Comparison of ENCODE assay signal across 12 cellular contexts in genomic region chr1:3452866-3453175, GRCh38. TPM values are rescaled to one million over a fixed set of nuclear protein-coding genes. Genes with fewer than 3 reads are reported as not detected.
DNase-seq lines count a peak whose midpoint lies in the region; ATAC-seq and TF ChIP-seq lines count a peak whose summit lies in the region.
"Had no signal": no experiment of that assay in that cellular context is flagged by ENCODE, and none has a peak within 500 bp of the region (broad histone marks: within the 10 kb centered on the region; RNA-seq: fewer than 3 reads in every experiment).

No MANE protein-coding gene starts in this region.

- H3K27me3 ChIP-seq in WERI-Rb-1 (ENCODE audit: insufficient read depth, low read depth, severe bottlenecking): no peaks in the 10 kb centered on the region
- H3K27me3 ChIP-seq in mucosa of rectum (ENCODE audit: control insufficient read depth in 2 of 2, insufficient read depth in 2 of 2, low read length in 2 of 2): peaks cover 0 to 2% of the 10 kb centered on the region in 2 donors
- H3K27me3 ChIP-seq in PC-3 (ENCODE audit: low read length): peaks cover 22% of the 10 kb centered on the region; the same call in 1 of the 2 replicates

- no TSS peak for BruUV-seq in PC-3 (replicated peaks; lab: Mats Ljungman, UMichigan)

- H3K4me1 Mint-ChIP-seq in stimulated activated memory B cell treated with anti-CD40 and anti-IgM and Interleukin-4, amounts not matched to agents 10 μg/mL and 1 μg/mL and 100 μg/mL, for 72 hours: peaks cover 6% of the 10 kb centered on the region

- CTCF ChIA-PET in HEK293 (lab: Yijun Ruan, JAX) (interaction anchor here (0.5 to 2.8 kb wide), 41 partner anchors 9 to 631 kb away, joined by 3 to 67 read pairs (median 5); partner anchors contain the start of gene TP73), PC-3 (lab: Charles Lee) (interaction anchor here (0.5 to 1.8 kb wide), 22 partner anchors 9 to 1138 kb away, joined by 3 to 31 read pairs (median 6); no protein-coding TSS in a partner anchor)

- H3K27ac Mint-ChIP-seq in stimulated activated memory B cell treated with anti-CD40 and anti-IgM and Interleukin-4, amounts not matched to agents 10 μg/mL and 1 μg/mL and 100 μg/mL, for 72 hours: peak overlapping the region; percentile 44

- no peak for TF ChIP-seq CTCF in HEK293 (tag by site-specific recombination; IDR thresholded peaks at IDR 0.05)
- no peak for TF ChIP-seq CTCF in WERI-Rb-1 (IDR thresholded peaks at IDR 0.05; ENCODE audit: low read depth, low read length)
- no peak for TF ChIP-seq CTCF in PC-3 (conservative IDR thresholded peaks at IDR 0.05; ENCODE audit: low read depth, low read length)

- no peak overlapping the region for H3K4me2 ChIP-seq in PC-3 (ENCODE audit: low read length)
- H3K4me2 ChIP-seq: SK-N-SH had no signal

- H3K27me3 Mint-ChIP-seq in stimulated activated memory B cell treated with anti-CD40 and anti-IgM and Interleukin-4, amounts not matched to agents 10 μg/mL and 1 μg/mL and 100 μg/mL, for 72 hours: peaks cover 58% of the 10 kb centered on the region

- no peaks in the 10 kb centered on the region for H3K9me2 ChIP-seq in PC-3 (replicated peaks; ENCODE audit: low read length)
- H3K9me2 ChIP-seq: SK-N-SH had no signal

- peaks cover 12% of the 10 kb centered on the region for H3K79me2 ChIP-seq in PC-3 (ENCODE audit: low read length)

- H3F3A ChIP-seq in PC-3 (ENCODE audit: low read length, unreplicated experiment): no peaks in the 10 kb centered on the region

- H2AFZ ChIP-seq in PC-3 (ENCODE audit: low read length): no peak overlapping the region

- no peaks in the 10 kb centered on the region for H3K36me3 ChIP-seq in HEK293 (ENCODE audit: control insufficient read depth in 2 of 2, insufficient read depth in 1 of 2, low read length in 2 of 2)
- H3K36me3 ChIP-seq in WERI-Rb-1: no peaks in the 10 kb centered on the region
- no peaks in the 10 kb centered on the region for H3K36me3 ChIP-seq in mucosa of rectum (ENCODE audit: control insufficient read depth in 2 of 2, insufficient read depth in 2 of 2, low read length in 2 of 2)
- H3K36me3 ChIP-seq in PC-3 (ENCODE audit: low read depth, low read length): no peaks in the 10 kb centered on the region

- H3K9ac ChIP-seq in mucosa of rectum (ENCODE audit: low read depth in 1 of 2, low read length in 2 of 2) (peak overlapping the region; percentile 44 to 47), PC-3 (ENCODE audit: low read length) (no peak overlapping the region)
- H3K9ac ChIP-seq: SK-N-SH had no signal

- H3K4me1 ChIP-seq in HEK293 (ENCODE audit: control insufficient read depth, insufficient read depth, low read length): no peaks in the 10 kb centered on the region
- peaks cover 33 to 37% of the 10 kb centered on the region in 2 donors for H3K4me1 ChIP-seq in mucosa of rectum (ENCODE audit: control insufficient read depth in 2 of 2, insufficient read depth in 2 of 2, low read length in 2 of 2)
- peaks cover 16% of the 10 kb centered on the region for H3K4me1 ChIP-seq in PC-3 (ENCODE audit: insufficient read depth, low read length)

- intact Hi-C loops in PC-3 (cut with micrococcal nuclease): loop anchor here (1.0 kb wide), 3 partner anchors 31 to 271 kb away; no protein-coding TSS in a partner anchor

- H3K4me3 Mint-ChIP-seq in stimulated activated memory B cell treated with anti-CD40 and anti-IgM and Interleukin-4, amounts not matched to agents 10 μg/mL and 1 μg/mL and 100 μg/mL, for 72 hours: no peak overlapping the region

- H3K27ac ChIP-seq in HEK293 (ENCODE audit: extremely low read depth, low read depth, low read length) (no peak overlapping the region), WERI-Rb-1 (peak overlapping the region; percentile 14; the same call in 1 of the 2 replicates), mucosa of rectum (ENCODE audit: low read depth in 2 of 2, low read length in 2 of 2) (no peak overlapping the region), PC-3 (ENCODE audit: low read length) (no peak overlapping the region)

- H4K20me1 ChIP-seq in PC-3 (ENCODE audit: low read length): no peaks in the 10 kb centered on the region

- no peak for ATAC-seq in stimulated activated memory B cell treated with anti-CD40 and anti-IgM and Interleukin-4, amounts not matched to agents 10 μg/mL and 1 μg/mL and 100 μg/mL, for 72 hours
- no peak for ATAC-seq in HG03139 (IDR thresholded peaks at IDR 0.05; ENCODE audit: unreplicated experiment)
- no peak for ATAC-seq in PC-3

- H3K4me3 ChIP-seq in HEK293 (ENCODE audit: low read depth, low read length): no peak overlapping the region
- H3K4me3 ChIP-seq in WERI-Rb-1 (ENCODE audit: low read depth, low read length): no peak overlapping the region
- H3K4me3 ChIP-seq in mucosa of rectum (ENCODE audit: low read length in 2 of 2): no peak overlapping the region
- no peak overlapping the region for H3K4me3 ChIP-seq in PC-3 (ENCODE audit: low read length)
- H3K4me3 ChIP-seq: K562 had no signal

- no peaks in the 10 kb centered on the region for H3K9me3 ChIP-seq in HEK293 (ENCODE audit: control insufficient read depth, insufficient read depth, low read depth, low read length)
- H3K9me3 ChIP-seq in WERI-Rb-1 (ENCODE audit: severe bottlenecking): peaks cover 2% of the 10 kb centered on the region
- no peaks in the 10 kb centered on the region for H3K9me3 ChIP-seq in mucosa of rectum (ENCODE audit: control insufficient read depth in 2 of 2, low read length in 2 of 2)
- no peaks in the 10 kb centered on the region for H3K9me3 ChIP-seq in PC-3 (ENCODE audit: low read length)
- H3K9me3 ChIP-seq: SK-N-SH had no signal

- DNase-seq in WERI-Rb-1: no peak
- DNase-seq in AG08395 (ENCODE audit: low spot score): no peak
- DNase-seq in PC-3: no peak
- DNase-seq: NCI-H1436 treated with DMSO at 0.1 percent for 48 hours, NCI-H2081 treated with DMSO at 0.1 percent for 48 hours had no signal

- POLR2A ChIA-PET in HEK293 (lab: Yijun Ruan, JAX) (interaction anchor here (0.6 to 1.5 kb wide), 6 partner anchors 13 to 166 kb away, joined by 3 to 6 read pairs (median 4); no protein-coding TSS in a partner anchor), PC-3 (lab: Charles Lee; ENCODE audit: unreplicated experiment) (no interaction called here)

- no peaks in the 10 kb centered on the region for H3K36me3 Mint-ChIP-seq in stimulated activated memory B cell treated with anti-CD40 and anti-IgM and Interleukin-4, amounts not matched to agents 10 μg/mL and 1 μg/mL and 100 μg/mL, for 72 hours
- H3K36me3 Mint-ChIP-seq: CD4-positive, alpha-beta memory T cell had no signal

- H3K9me3 Mint-ChIP-seq in stimulated activated memory B cell treated with anti-CD40 and anti-IgM and Interleukin-4, amounts not matched to agents 10 μg/mL and 1 μg/mL and 100 μg/mL, for 72 hours: peaks cover 4% of the 10 kb centered on the region

TF ChIP-seq in HEK293, 187 proteins besides CTCF, POLR2A, EP300 and RAD21:
- TF ChIP-seq ZNF585B (tag by site-specific recombination; IDR thresholded peaks at IDR 0.05): no peak
- TF ChIP-seq GLIS1 (tag by site-specific recombination; IDR thresholded peaks at IDR 0.05): 0 out of 2 replicates have a peak, but pooled peaks have one; percentile 6

RNA-seq across cellular contexts. Expression of gene ARHGEF16, which starts 1.6 kb away (rescaled TPM):
- 54.3 and 60.7 TPM in 2 replicates for total RNA-seq in PC-3 (2014; rRNA removed)
